24 cellular contexts compared by ENCODE assay signal in genomic region chr17:75628425-75628824, GRCh38. TPM values are rescaled to one million over a fixed set of nuclear protein-coding genes. Genes with fewer than 3 reads are reported as not detected.
"Had no signal": no experiment of that assay in that cellular context is flagged by ENCODE, and none has a peak within 500 bp of the region (broad histone marks: within the 10 kb centered on the region; RNA-seq: fewer than 3 reads in every experiment).

No MANE protein-coding gene starts in this region.

- H3K27me3 Mint-ChIP-seq: stimulated activated memory B cell treated with anti-CD40 and anti-IgM and Interleukin-4, amounts not matched to agents 10 μg/mL and 1 μg/mL and 100 μg/mL, for 72 hours; stimulated activated naive CD8-positive, alpha-beta T cell treated with anti-CD3 and anti-CD28 coated beads, Interleukin-15, amount 100 ng/mL, for 72 hours had no signal

- H3K27me3 ChIP-seq: heart right ventricle, pancreas, right lobe of liver, testis, tibial nerve, upper lobe of right lung, vagina had no signal

- FAIRE-seq: endometrium, frontal cortex, islet of Langerhans, pancreas had no signal

- H3K9me3 Mint-ChIP-seq: natural killer cell; neural crest cell; stimulated activated memory B cell treated with anti-CD40 and anti-IgM and Interleukin-4, amounts not matched to agents 10 μg/mL and 1 μg/mL and 100 μg/mL, for 72 hours; stimulated activated naive CD8-positive, alpha-beta T cell treated with anti-CD3 and anti-CD28 coated beads, Interleukin-15, amount 100 ng/mL, for 72 hours had no signal

- ATAC-seq: esophagus mucosa; heart right ventricle; left lobe of liver; mucosa of descending colon; natural killer cell; pancreas; right lobe of liver; stimulated activated memory B cell treated with anti-CD40 and anti-IgM and Interleukin-4, amounts not matched to agents 10 μg/mL and 1 μg/mL and 100 μg/mL, for 72 hours; stimulated activated naive CD8-positive, alpha-beta T cell treated with anti-CD3 and anti-CD28 coated beads, Interleukin-15, amount 100 ng/mL, for 72 hours; upper lobe of right lung had no signal

- H3K27ac ChIP-seq: heart right ventricle, pancreas, prostate gland, right lobe of liver, testis, tibial nerve, upper lobe of right lung, vagina had no signal

- H3K36me3 ChIP-seq: pancreas had no signal

- H3K36me3 Mint-ChIP-seq: natural killer cell; stimulated activated memory B cell treated with anti-CD40 and anti-IgM and Interleukin-4, amounts not matched to agents 10 μg/mL and 1 μg/mL and 100 μg/mL, for 72 hours had no signal

- H3K4me3 Mint-ChIP-seq: natural killer cell; neural crest cell; stimulated activated memory B cell treated with anti-CD40 and anti-IgM and Interleukin-4, amounts not matched to agents 10 μg/mL and 1 μg/mL and 100 μg/mL, for 72 hours; stimulated activated naive CD8-positive, alpha-beta T cell treated with anti-CD3 and anti-CD28 coated beads, Interleukin-15, amount 100 ng/mL, for 72 hours had no signal

- H3K27ac Mint-ChIP-seq: stimulated activated memory B cell treated with anti-CD40 and anti-IgM and Interleukin-4, amounts not matched to agents 10 μg/mL and 1 μg/mL and 100 μg/mL, for 72 hours had no signal

- H3K9me3 ChIP-seq: heart right ventricle, mucosa of descending colon, pancreas, prostate gland, right lobe of liver, testis, tibial nerve, upper lobe of right lung, vagina had no signal

- H3K4me1 Mint-ChIP-seq: natural killer cell had no signal

- DNase-seq: effector memory CD4-positive, alpha-beta T cell; heart right ventricle; hypothalamus; mucosa of descending colon; natural killer cell; occipital lobe; right lobe of liver; stimulated activated CD4-positive, alpha-beta T cell treated with anti-CD3 and anti-CD28 coated beads, Interleukin-4, amount 100 ng/mL, for 1 hour; stimulated activated CD8-positive, alpha-beta memory T cell treated with anti-CD3 and anti-CD28 coated beads, Interleukin-4, amount 100 ng/mL, for 48 hours; stimulated activated naive CD8-positive, alpha-beta T cell treated with anti-CD3 and anti-CD28 coated beads, Interleukin-15, amount 100 ng/mL, for 72 hours; testis; upper lobe of right lung had no signal

- H3K4me3 ChIP-seq: heart right ventricle, mucosa of descending colon, pancreas, prostate gland, right lobe of liver, testis, tibial nerve, upper lobe of right lung, vagina had no signal

RNA-seq across cellular contexts. Expression of gene SMIM5, which starts 4.8 kb away (rescaled TPM):
- total RNA-seq: glomerular endothelial cell, neural crest cell had no signal
